In genomic region chr2:12556762-12557161, GRCh38 we compare ENCODE assay signal across 10 cellular contexts.
DNase-seq lines count a peak whose midpoint lies in the region; ATAC-seq lines count a peak whose summit lies in the region.
"Had no signal": no experiment of that assay in that cellular context is flagged by ENCODE, and none has a peak within 500 bp of the region (broad histone marks: within the 10 kb centered on the region; RNA-seq: fewer than 3 reads in every experiment).

No MANE protein-coding gene starts in this region.

- H3K9me3 Mint-ChIP-seq in CD4-positive, CD25-positive, alpha-beta regulatory T cell: peaks cover 0 to 2% (median 0%) of the 10 kb centered on the region in 7 donors
- H3K9me3 Mint-ChIP-seq in activated T-helper 1 cell treated with anti-CD3 and anti-CD28 coated beads, Interleukin-12 subunit alpha, Interleukin-12 subunit beta, Interleukin-2, Interleukin-4 antibody, amounts not matched to agents 30 ng/mL and 10 ng/mL and 1 ng/mL, durations not matched to agents 14 hours and 24 hours and 36 hours: peaks cover 7% of the 10 kb centered on the region

- H3K27ac ChIP-seq in CD4-positive, CD25-positive, alpha-beta regulatory T cell (ENCODE audit: insufficient read depth, low read length, poor library complexity, severe bottlenecking): no peak overlapping the region
- no peak overlapping the region for H3K27ac ChIP-seq in aorta (ENCODE audit: low read depth in 1 of 2, low read length in 2 of 2)
- H3K27ac ChIP-seq: right atrium auricular region had no signal

- no peaks in the 10 kb centered on the region for H3K36me3 Mint-ChIP-seq in CD4-positive, CD25-positive, alpha-beta regulatory T cell
- H3K36me3 Mint-ChIP-seq in activated T-helper 1 cell treated with anti-CD3 and anti-CD28 coated beads, Interleukin-12 subunit alpha, Interleukin-12 subunit beta, Interleukin-2, Interleukin-4 antibody, amounts not matched to agents 30 ng/mL and 10 ng/mL and 1 ng/mL, durations not matched to agents 14 hours and 24 hours and 36 hours (ENCODE audit: low read depth): no peaks in the 10 kb centered on the region

- H3K27ac Mint-ChIP-seq in CD4-positive, CD25-positive, alpha-beta regulatory T cell: peak overlapping the region; percentile 65 to 98 (median 76)
- peak overlapping the region; percentile 37 for H3K27ac Mint-ChIP-seq in activated T-helper 1 cell treated with anti-CD3 and anti-CD28 coated beads, Interleukin-12 subunit alpha, Interleukin-12 subunit beta, Interleukin-2, Interleukin-4 antibody, amounts not matched to agents 30 ng/mL and 10 ng/mL and 1 ng/mL, durations not matched to agents 14 hours and 24 hours and 36 hours

- H3K4me1 ChIP-seq in CD4-positive, CD25-positive, alpha-beta regulatory T cell (ENCODE audit: control insufficient read depth, insufficient read depth, low read length, poor library complexity, severe bottlenecking): peaks cover 37% of the 10 kb centered on the region
- H3K4me1 ChIP-seq in aorta (ENCODE audit: control insufficient read depth in 1 of 2, insufficient read depth in 2 of 2, low read length in 2 of 2): peaks cover 7 to 10% of the 10 kb centered on the region in 2 donors

- H3K27me3 Mint-ChIP-seq in CD4-positive, CD25-positive, alpha-beta regulatory T cell: no peaks in the 10 kb centered on the region
- H3K27me3 Mint-ChIP-seq in activated T-helper 1 cell treated with anti-CD3 and anti-CD28 coated beads, Interleukin-12 subunit alpha, Interleukin-12 subunit beta, Interleukin-2, Interleukin-4 antibody, amounts not matched to agents 30 ng/mL and 10 ng/mL and 1 ng/mL, durations not matched to agents 14 hours and 24 hours and 36 hours (ENCODE audit: insufficient read depth): no peaks in the 10 kb centered on the region

- no peaks in the 10 kb centered on the region for H3K9me3 ChIP-seq in CD4-positive, CD25-positive, alpha-beta regulatory T cell (ENCODE audit: control insufficient read depth in 2 of 2, low read length in 2 of 2)
- H3K9me3 ChIP-seq in aorta (ENCODE audit: control insufficient read depth, low read length): no peaks in the 10 kb centered on the region
- H3K9me3 ChIP-seq: right atrium auricular region had no signal

- H3K27me3 ChIP-seq in CD4-positive, CD25-positive, alpha-beta regulatory T cell (ENCODE audit: control insufficient read depth, insufficient read depth, low read length): no peaks in the 10 kb centered on the region
- no peaks in the 10 kb centered on the region for H3K27me3 ChIP-seq in aorta (ENCODE audit: control insufficient read depth in 1 of 2, insufficient read depth in 2 of 2, low read length in 1 of 2)
- H3K27me3 ChIP-seq: right atrium auricular region had no signal

- peak overlapping the region in 3 of 4 donors; percentile 8 to 74 (median 41) for H3K4me3 Mint-ChIP-seq in CD4-positive, CD25-positive, alpha-beta regulatory T cell
- peak overlapping the region; percentile 15 for H3K4me3 Mint-ChIP-seq in activated T-helper 1 cell treated with anti-CD3 and anti-CD28 coated beads, Interleukin-12 subunit alpha, Interleukin-12 subunit beta, Interleukin-2, Interleukin-4 antibody, amounts not matched to agents 30 ng/mL and 10 ng/mL and 1 ng/mL, durations not matched to agents 14 hours and 24 hours and 36 hours

- H3K4me1 Mint-ChIP-seq in CD4-positive, CD25-positive, alpha-beta regulatory T cell: peaks cover 39 to 60% (median 48%) of the 10 kb centered on the region in 4 donors
- H3K4me1 Mint-ChIP-seq in activated T-helper 1 cell treated with anti-CD3 and anti-CD28 coated beads, Interleukin-12 subunit alpha, Interleukin-12 subunit beta, Interleukin-2, Interleukin-4 antibody, amounts not matched to agents 30 ng/mL and 10 ng/mL and 1 ng/mL, durations not matched to agents 14 hours and 24 hours and 36 hours (ENCODE audit: low read depth): peaks cover 41% of the 10 kb centered on the region

- intact Hi-C loops in activated T-helper 1 cell treated with anti-CD3 and anti-CD28 coated beads, Interleukin-12 subunit alpha, Interleukin-12 subunit beta, Interleukin-2, Interleukin-4 antibody, amounts not matched to agents 30 ng/mL and 10 ng/mL and 1 ng/mL, durations not matched to agents 14 hours and 24 hours and 36 hours (cut with micrococcal nuclease): loop anchor here (1.0 to 5.0 kb wide), 3 partner anchors 8 to 144 kb away; no protein-coding TSS in a partner anchor
- intact Hi-C loops in aorta (cut with DNase I): loop anchor here (5.0 to 10.0 kb wide), 3 partner anchors 156 to 692 kb away; partner anchors contain the start of gene TRIB2 (in 1 of the 2)

- DNase-seq in CD4-positive, CD25-positive, alpha-beta regulatory T cell: peak in 1 of 3 donors; percentile 57
- peak; percentile 88 for DNase-seq in HT1080 (ENCODE audit: low read depth)
- no peak for DNase-seq in activated T-helper 1 cell treated with anti-CD3 and anti-CD28 coated beads, Interleukin-12 subunit alpha, Interleukin-12 subunit beta, Interleukin-2, Interleukin-4 antibody, amounts not matched to agents 30 ng/mL and 10 ng/mL and 1 ng/mL, durations not matched to agents 14 hours and 24 hours and 36 hours (ENCODE audit: low spot score)
- DNase-seq in iPS-NIHi7 (ENCODE audit: extremely low spot score): peak; percentile 18
- no peak for DNase-seq in NCI-H82 treated with DMSO at 0.1 percent for 48 hours (lab: John Stamatoyannopoulos, UW; ENCODE audit: unreplicated experiment)
- no peak for DNase-seq in foreskin melanocyte
- DNase-seq in aorta: no peak
- DNase-seq: effector CD4-positive, alpha-beta T cell had no signal

- 89 to 95% methylated on average over 5 of the region's 5 CpGs for whole genome bisulfite sequencing in aorta, 2 donors

- H3K4me3 ChIP-seq in CD4-positive, CD25-positive, alpha-beta regulatory T cell (ENCODE audit: low read depth, low read length): peak overlapping the region; percentile 22
- H3K4me3 ChIP-seq in aorta (ENCODE audit: low read length in 2 of 2): no peak overlapping the region
- H3K4me3 ChIP-seq: right atrium auricular region had no signal

- peak; percentile 46 to 53 for ATAC-seq in CD4-positive, CD25-positive, alpha-beta regulatory T cell (ENCODE audit: low read depth in 2 of 2)
- ATAC-seq in GM21367 (IDR thresholded peaks at IDR 0.05; ENCODE audit: unreplicated experiment) (no peak), aorta (ENCODE audit: low FRiP score) (no peak)

- no peaks in the 10 kb centered on the region for H3K36me3 ChIP-seq in CD4-positive, CD25-positive, alpha-beta regulatory T cell (ENCODE audit: control insufficient read depth, insufficient read depth, low read length)
- H3K36me3 ChIP-seq in aorta (ENCODE audit: control insufficient read depth in 1 of 2, insufficient read depth in 2 of 2, low read length in 1 of 2): peaks cover 0 to 1% of the 10 kb centered on the region in 2 donors
- H3K36me3 ChIP-seq: right atrium auricular region had no signal

Comparison
In these comparisons a context has a peak if more than half of its experiments do, and no peak if none do; other contexts are left out.
1. ATAC-seq: peak in CD4-positive, CD25-positive, alpha-beta regulatory T cell (2 of 2); none in GM21367 (single experiment) and aorta (single experiment).
2. DNase-seq: peak in HT1080 (single experiment) and iPS-NIHi7 (single experiment); none in activated T-helper 1 cell treated with anti-CD3 and anti-CD28 coated beads, Interleukin-12 subunit alpha, Interleukin-12 subunit beta, Interleukin-2, Interleukin-4 antibody, amounts not matched to agents 30 ng/mL and 10 ng/mL and 1 ng/mL, durations not matched to agents 14 hours and 24 hours and 36 hours (single experiment), NCI-H82 treated with DMSO at 0.1 percent for 48 hours (single experiment), foreskin melanocyte (single experiment) and aorta (0 of 2).